ENCODE assay signal across 1 cellular context in the genomic region with DNA sequence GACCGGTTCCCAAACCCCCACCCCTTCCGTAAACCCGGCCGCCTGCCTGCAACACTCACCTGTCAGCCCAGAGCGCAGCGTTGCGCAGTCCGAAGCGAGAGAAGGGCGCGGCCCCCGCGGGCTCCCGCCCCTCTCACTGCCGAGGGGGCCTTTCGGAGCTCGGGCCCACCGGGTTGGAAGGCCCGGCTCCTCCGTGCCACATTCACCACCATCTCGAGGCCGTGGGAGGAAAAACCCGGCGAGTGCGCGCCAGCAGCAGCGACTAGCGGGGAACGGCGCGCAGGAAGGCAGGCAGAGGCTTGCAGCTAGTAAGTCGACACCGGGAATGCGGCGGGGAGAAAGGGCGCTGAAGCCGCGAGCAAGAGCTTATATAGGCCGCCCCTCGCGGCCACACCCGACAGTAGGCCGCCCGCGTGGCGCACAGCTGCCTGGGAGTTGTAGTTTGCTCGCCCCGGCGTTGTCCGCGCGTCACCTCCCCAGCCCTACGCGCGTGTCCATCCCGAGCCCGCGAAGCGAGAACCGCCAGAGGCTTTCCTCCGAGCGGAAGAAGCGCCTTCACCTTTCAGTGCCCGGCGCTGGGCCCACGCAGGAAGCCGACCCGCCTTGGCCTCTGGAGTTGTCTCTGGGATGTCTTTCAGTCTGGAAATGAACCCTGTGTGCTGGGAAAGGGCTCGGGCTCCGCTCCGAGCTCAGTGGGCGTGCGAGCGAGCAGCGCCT.
TF ChIP-seq lines count a peak whose summit lies in the region.

No MANE protein-coding gene starts in this region.

TF ChIP-seq in K562, 482 proteins besides CTCF, POLR2A, EP300 and RAD21 (continued from another document and continues in another):
- TF ChIP-seq, protein P1, sequence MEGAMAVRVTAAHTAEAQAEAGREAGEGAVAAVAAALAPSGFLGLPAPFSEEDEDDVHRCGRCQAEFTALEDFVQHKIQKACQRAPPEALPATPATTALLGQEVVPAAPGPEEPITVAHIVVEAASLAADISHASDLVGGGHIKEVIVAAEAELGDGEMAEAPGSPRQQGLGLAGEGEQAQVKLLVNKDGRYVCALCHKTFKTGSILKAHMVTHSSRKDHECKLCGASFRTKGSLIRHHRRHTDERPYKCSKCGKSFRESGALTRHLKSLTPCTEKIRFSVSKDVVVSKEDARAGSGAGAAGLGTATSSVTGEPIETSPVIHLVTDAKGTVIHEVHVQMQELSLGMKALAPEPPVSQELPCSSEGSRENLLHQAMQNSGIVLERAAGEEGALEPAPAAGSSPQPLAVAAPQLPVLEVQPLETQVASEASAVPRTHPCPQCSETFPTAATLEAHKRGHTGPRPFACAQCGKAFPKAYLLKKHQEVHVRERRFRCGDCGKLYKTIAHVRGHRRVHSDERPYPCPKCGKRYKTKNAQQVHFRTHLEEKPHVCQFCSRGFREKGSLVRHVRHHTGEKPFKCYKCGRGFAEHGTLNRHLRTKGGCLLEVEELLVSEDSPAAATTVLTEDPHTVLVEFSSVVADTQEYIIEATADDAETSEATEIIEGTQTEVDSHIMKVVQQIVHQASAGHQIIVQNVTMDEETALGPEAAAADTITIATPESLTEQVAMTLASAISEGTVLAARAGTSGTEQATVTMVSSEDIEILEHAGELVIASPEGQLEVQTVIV (CRISPR knock-in tag; IDR thresholded peaks at IDR 0.05; ENCODE audit: borderline replicate concordance), result no peak
- TF ChIP-seq ZNF57 (CRISPR knock-in tag; IDR thresholded peaks at IDR 0.05) (no peak), HMGN3 (IDR thresholded peaks at IDR 0.05; ENCODE audit: borderline replicate concordance, extremely low read depth, insufficient read length, low read depth, low read length) (peak; percentile 98), ZBTB8A (IDR thresholded peaks at IDR 0.05; ENCODE audit: partially characterized antibody) (no peak), U2AF2 (optimal IDR thresholded peaks at IDR 0.05; ENCODE audit: low read depth, low read length) (no peak), MCM2 (IDR thresholded peaks at IDR 0.05; ENCODE audit: low read depth) (no peak), TAF1 (IDR thresholded peaks at IDR 0.05; ENCODE audit: control insufficient read depth, extremely low read depth, insufficient read depth, low read length, severe bottlenecking) (peak; percentile 100), MTA3 (IDR thresholded peaks at IDR 0.05; ENCODE audit: borderline replicate concordance) (peak; percentile 100), LARP7 (IDR thresholded peaks at IDR 0.05) (peak; percentile 27; the same call in 1 of the 2 replicates), GATAD2A (IDR thresholded peaks at IDR 0.05) (peak; percentile 86; the same call in 1 of the 2 replicates), ZBTB17 (CRISPR knock-in tag; IDR thresholded peaks at IDR 0.05) (peak; percentile 79), CC2D1A (IDR thresholded peaks at IDR 0.05) (no peak), STAT5B (CRISPR knock-in tag; IDR thresholded peaks at IDR 0.05) (no peak), JUNB (CRISPR knock-in tag; conservative IDR thresholded peaks at IDR 0.05) (no peak), ZNF316 (IDR thresholded peaks at IDR 0.05) (peak; percentile 60), FOXA1 (IDR thresholded peaks at IDR 0.05; ENCODE audit: borderline replicate concordance) (no peak), TRIM24 (IDR thresholded peaks at IDR 0.05) (peak in 1 of 2 experiments; percentile 61; a peak in 1 of 4 replicates), SLC30A9 (CRISPR knock-in tag; IDR thresholded peaks at IDR 0.05) (no peak), CBFA2T3 (IDR thresholded peaks at IDR 0.05) (no peak; the same call in 1 of the 2 replicates), LEF1 (IDR thresholded peaks at IDR 0.05) (peak; percentile 38; the same call in 1 of the 2 replicates), NFRKB (IDR thresholded peaks at IDR 0.05; ENCODE audit: low read depth) (no peak; the same call in 1 of the 2 replicates), ZKSCAN3 (CRISPR knock-in tag; IDR thresholded peaks at IDR 0.05) (no peak), ZNF217 (CRISPR knock-in tag; IDR thresholded peaks at IDR 0.05) (no peak), NCOA4 (IDR thresholded peaks at IDR 0.05; ENCODE audit: partially characterized antibody) (no peak), STAT5A (IDR thresholded peaks at IDR 0.05; ENCODE audit: borderline replicate concordance, low read length) (peak; percentile 33; the same call in 1 of the 2 replicates), NFIX (CRISPR knock-in tag; IDR thresholded peaks at IDR 0.05; ENCODE audit: low read depth) (no peak), ZFPM2 (CRISPR knock-in tag; IDR thresholded peaks at IDR 0.05) (no peak)
- TF ChIP-seq, protein P2, sequence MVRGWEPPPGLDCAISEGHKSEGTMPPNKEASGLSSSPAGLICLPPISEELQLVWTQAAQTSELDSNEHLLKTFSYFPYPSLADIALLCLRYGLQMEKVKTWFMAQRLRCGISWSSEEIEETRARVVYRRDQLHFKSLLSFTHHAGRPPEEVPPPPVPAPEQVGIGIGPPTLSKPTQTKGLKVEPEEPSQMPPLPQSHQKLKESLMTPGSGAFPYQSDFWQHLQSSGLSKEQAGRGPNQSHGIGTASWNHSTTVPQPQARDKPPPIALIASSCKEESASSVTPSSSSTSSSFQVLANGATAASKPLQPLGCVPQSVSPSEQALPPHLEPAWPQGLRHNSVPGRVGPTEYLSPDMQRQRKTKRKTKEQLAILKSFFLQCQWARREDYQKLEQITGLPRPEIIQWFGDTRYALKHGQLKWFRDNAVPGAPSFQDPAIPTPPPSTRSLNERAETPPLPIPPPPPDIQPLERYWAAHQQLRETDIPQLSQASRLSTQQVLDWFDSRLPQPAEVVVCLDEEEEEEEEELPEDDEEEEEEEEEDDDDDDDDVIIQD (CRISPR knock-in tag; IDR thresholded peaks at IDR 0.05), result no peak
- TF ChIP-seq, protein P3, sequence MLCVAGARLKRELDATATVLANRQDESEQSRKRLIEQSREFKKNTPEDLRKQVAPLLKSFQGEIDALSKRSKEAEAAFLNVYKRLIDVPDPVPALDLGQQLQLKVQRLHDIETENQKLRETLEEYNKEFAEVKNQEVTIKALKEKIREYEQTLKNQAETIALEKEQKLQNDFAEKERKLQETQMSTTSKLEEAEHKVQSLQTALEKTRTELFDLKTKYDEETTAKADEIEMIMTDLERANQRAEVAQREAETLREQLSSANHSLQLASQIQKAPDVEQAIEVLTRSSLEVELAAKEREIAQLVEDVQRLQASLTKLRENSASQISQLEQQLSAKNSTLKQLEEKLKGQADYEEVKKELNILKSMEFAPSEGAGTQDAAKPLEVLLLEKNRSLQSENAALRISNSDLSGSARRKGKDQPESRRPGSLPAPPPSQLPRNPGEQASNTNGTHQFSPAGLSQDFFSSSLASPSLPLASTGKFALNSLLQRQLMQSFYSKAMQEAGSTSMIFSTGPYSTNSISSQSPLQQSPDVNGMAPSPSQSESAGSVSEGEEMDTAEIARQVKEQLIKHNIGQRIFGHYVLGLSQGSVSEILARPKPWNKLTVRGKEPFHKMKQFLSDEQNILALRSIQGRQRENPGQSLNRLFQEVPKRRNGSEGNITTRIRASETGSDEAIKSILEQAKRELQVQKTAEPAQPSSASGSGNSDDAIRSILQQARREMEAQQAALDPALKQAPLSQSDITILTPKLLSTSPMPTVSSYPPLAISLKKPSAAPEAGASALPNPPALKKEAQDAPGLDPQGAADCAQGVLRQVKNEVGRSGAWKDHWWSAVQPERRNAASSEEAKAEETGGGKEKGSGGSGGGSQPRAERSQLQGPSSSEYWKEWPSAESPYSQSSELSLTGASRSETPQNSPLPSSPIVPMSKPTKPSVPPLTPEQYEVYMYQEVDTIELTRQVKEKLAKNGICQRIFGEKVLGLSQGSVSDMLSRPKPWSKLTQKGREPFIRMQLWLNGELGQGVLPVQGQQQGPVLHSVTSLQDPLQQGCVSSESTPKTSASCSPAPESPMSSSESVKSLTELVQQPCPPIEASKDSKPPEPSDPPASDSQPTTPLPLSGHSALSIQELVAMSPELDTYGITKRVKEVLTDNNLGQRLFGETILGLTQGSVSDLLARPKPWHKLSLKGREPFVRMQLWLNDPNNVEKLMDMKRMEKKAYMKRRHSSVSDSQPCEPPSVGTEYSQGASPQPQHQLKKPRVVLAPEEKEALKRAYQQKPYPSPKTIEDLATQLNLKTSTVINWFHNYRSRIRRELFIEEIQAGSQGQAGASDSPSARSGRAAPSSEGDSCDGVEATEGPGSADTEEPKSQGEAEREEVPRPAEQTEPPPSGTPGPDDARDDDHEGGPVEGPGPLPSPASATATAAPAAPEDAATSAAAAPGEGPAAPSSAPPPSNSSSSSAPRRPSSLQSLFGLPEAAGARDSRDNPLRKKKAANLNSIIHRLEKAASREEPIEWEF (CRISPR knock-in tag; IDR thresholded peaks at IDR 0.05), result no peak
- TF ChIP-seq, protein P4, sequence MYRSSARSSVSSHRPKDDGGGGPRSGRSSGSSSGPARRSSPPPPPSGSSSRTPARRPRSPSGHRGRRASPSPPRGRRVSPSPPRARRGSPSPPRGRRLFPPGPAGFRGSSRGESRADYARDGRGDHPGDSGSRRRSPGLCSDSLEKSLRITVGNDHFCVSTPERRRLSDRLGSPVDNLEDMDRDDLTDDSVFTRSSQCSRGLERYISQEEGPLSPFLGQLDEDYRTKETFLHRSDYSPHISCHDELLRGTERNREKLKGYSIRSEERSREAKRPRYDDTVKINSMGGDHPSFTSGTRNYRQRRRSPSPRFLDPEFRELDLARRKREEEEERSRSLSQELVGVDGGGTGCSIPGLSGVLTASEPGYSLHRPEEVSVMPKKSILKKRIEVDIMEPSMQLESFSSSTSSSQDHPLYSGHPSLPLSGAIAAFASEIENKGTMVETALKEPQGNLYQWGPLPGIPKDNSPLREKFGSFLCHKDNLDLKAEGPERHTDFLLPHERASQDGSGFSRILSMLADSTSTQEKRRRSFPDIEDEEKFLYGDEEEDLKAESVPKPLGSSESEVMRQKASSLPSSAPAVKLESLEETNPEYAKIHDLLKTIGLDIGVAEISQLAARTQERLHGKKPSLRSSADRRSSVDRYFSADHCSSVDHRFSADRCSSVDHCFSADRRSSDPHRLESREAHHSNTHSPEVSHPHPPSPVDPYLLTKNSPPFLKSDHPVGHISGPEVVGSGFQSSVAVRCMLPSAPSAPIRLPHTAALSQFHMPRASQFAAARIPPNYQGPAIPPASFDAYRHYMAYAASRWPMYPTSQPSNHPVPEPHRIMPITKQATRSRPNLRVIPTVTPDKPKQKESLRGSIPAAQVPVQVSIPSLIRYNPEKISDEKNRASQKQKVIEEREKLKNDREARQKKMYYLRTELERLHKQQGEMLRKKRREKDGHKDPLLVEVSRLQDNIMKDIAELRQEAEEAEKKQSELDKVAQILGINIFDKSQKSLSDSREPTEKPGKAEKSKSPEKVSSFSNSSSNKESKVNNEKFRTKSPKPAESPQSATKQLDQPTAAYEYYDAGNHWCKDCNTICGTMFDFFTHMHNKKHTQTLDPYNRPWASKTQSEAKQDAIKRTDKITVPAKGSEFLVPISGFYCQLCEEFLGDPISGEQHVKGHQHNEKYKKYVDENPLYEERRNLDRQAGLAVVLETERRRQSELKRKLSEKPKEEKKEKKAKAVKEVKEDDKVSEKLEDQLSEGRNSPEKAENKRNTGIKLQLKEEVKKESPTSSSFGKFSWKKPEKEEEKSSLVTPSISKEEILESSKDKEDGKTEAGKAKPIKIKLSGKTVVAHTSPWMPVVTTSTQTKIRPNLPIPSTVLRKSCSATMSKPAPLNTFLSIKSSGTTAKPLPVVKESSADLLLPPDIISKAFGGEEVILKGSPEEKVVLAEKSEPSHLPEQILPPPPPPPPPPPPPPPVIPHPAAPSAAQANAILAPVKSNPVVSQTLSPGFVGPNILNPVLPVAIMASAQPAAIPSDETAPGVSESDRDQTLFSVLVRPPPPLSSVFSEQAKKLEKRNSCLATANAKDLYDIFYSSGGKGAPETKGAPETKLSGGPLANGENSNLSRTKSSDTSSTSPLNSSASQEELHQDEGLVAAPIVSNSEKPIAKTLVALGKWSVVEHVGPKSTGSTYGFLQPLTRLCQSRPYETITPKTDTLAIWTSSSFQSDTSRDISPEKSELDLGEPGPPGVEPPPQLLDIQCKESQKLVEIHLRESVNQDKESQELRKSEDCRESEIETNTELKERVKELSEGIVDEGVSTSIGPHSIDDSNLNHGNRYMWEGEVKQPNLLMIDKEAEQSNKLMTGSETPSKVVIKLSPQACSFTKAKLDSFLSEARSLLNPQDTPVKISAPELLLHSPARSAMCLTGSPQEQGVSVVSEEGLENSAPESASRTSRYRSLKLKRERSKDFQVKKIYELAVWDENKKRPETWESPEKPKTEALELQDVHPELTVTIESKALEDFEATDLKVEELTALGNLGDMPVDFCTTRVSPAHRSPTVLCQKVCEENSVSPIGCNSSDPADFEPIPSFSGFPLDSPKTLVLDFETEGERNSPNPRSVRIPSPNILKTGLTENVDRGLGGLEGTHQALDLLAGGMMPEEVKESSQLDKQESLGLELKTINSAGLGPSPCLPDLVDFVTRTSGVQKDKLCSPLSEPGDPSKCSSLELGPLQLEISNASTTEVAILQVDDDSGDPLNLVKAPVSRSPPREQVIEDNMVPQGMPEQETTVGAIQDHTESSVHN (IDR thresholded peaks at IDR 0.05; ENCODE audit: borderline replicate concordance in 1 of 2, low read depth in 1 of 2), result no peak
- TF ChIP-seq, protein P5, sequence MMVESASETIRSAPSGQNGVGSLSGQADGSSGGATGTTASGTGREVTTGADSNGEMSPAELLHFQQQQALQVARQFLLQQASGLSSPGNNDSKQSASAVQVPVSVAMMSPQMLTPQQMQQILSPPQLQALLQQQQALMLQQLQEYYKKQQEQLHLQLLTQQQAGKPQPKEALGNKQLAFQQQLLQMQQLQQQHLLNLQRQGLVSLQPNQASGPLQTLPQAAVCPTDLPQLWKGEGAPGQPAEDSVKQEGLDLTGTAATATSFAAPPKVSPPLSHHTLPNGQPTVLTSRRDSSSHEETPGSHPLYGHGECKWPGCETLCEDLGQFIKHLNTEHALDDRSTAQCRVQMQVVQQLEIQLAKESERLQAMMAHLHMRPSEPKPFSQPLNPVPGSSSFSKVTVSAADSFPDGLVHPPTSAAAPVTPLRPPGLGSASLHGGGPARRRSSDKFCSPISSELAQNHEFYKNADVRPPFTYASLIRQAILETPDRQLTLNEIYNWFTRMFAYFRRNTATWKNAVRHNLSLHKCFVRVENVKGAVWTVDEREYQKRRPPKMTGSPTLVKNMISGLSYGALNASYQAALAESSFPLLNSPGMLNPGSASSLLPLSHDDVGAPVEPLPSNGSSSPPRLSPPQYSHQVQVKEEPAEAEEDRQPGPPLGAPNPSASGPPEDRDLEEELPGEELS (CRISPR knock-in tag; IDR thresholded peaks at IDR 0.05; ENCODE audit: borderline replicate concordance), result peak; percentile 84; the same call in 1 of the 2 replicates
- TF ChIP-seq, protein P6, sequence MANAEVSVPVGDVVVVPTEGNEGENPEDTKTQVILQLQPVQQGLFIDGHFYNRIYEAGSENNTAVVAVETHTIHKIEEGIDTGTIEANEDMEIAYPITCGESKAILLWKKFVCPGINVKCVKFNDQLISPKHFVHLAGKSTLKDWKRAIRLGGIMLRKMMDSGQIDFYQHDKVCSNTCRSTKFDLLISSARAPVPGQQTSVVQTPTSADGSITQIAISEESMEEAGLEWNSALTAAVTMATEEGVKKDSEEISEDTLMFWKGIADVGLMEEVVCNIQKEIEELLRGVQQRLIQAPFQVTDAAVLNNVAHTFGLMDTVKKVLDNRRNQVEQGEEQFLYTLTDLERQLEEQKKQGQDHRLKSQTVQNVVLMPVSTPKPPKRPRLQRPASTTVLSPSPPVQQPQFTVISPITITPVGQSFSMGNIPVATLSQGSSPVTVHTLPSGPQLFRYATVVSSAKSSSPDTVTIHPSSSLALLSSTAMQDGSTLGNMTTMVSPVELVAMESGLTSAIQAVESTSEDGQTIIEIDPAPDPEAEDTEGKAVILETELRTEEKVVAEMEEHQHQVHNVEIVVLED (CRISPR knock-in tag; IDR thresholded peaks at IDR 0.05), result peak; percentile 81
